In the genomic region with DNA sequence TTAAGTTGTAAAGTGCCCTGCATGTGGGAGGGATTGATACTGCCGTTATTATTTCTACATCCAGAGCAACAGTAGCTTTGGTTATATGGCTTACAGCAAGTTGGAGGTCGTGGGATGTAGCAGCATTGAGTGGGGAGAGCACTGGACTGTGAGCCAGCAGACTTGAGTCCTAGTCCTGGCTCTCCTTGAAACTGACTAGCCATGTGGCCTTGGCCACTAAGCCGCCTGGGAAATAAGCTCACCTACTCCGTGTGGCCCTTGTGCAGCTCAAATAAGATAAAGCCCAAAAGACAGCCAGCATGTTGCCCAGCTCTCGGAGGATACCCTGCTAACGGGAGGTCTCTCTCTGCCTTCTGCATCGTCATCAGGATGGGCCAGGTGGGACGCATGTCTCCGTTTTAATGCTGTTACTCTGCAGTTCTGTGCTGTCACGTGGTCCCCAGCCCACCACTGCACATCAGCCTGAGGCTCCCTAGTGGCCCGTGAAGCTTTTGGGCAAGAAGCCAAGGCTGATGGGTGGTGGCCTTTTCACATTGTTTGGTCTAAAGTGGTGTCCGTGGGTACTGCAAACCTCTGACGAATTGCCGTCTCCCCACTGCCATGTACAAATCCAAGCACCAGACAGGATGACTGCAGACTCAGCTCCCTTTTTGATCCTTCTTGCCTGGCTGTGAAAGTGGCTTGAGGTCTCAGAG, we compare ENCODE assay signal across 1 cellular context.
A peak's percentile ranks its signal among the peaks of the same experiment; 100 is the strongest.
TF ChIP-seq lines count a peak whose summit lies in the region.

No MANE protein-coding gene starts in this region.

TF ChIP-seq in K562, 482 proteins besides CTCF, POLR2A, EP300 and RAD21 (continued from another document and continues in another):
- TF ChIP-seq CREB5 (CRISPR knock-in tag; IDR thresholded peaks at IDR 0.05) (no peak), MAFF (IDR thresholded peaks at IDR 0.05; ENCODE audit: low read length) (no peak), MNT (conservative IDR thresholded peaks at IDR 0.05) (0 out of 4 replicates have a peak, but pooled peaks of 1 of the 2 experiments have one; percentile 25), BRCA1 (IDR thresholded peaks at IDR 0.05) (no peak), BRCA1 (CRISPR knock-in tag; IDR thresholded peaks at IDR 0.05) (no peak), ZBTB17 (CRISPR knock-in tag; IDR thresholded peaks at IDR 0.05) (no peak), MIER1 (IDR thresholded peaks at IDR 0.05; ENCODE audit: low read depth) (no peak), TOE1 (IDR thresholded peaks at IDR 0.05; ENCODE audit: borderline replicate concordance) (no peak), TOE1 (CRISPR knock-in tag; IDR thresholded peaks at IDR 0.05; ENCODE audit: borderline replicate concordance, low read depth) (no peak), RCOR1 (IDR thresholded peaks at IDR 0.05; ENCODE audit: borderline replicate concordance in 1 of 2, low read depth in 2 of 2, low read length in 2 of 2) (no peak), NONO (IDR thresholded peaks at IDR 0.05; ENCODE audit: low read depth in 2 of 2, low read length in 1 of 2) (no peak), CBFB (CRISPR knock-in tag; IDR thresholded peaks at IDR 0.05) (no peak), RAD51 (IDR thresholded peaks at IDR 0.05; ENCODE audit: borderline replicate concordance, low read depth) (peak; percentile 88), CUX1 (CRISPR knock-in tag; IDR thresholded peaks at IDR 0.05) (no peak), MYC (IDR thresholded peaks at IDR 0.05; ENCODE audit: low read depth, low read length) (no peak), MYC (CRISPR knock-in tag; IDR thresholded peaks at IDR 0.05; ENCODE audit: borderline replicate concordance, low read depth) (no peak), CCNT2 (IDR thresholded peaks at IDR 0.05; ENCODE audit: borderline replicate concordance, extremely low read depth, insufficient read length, low read depth, low read length) (no peak), MEIS2 (IDR thresholded peaks at IDR 0.05; ENCODE audit: partially characterized antibody) (no peak), ZNF143 (CRISPR knock-in tag; IDR thresholded peaks at IDR 0.05) (no peak), HDAC8 (tag; IDR thresholded peaks at IDR 0.05) (no peak), CXXC5 (CRISPR knock-in tag; IDR thresholded peaks at IDR 0.05) (no peak), NCOA2 (IDR thresholded peaks at IDR 0.05; ENCODE audit: partially characterized antibody in 2 of 2) (no peak), ETV6 (IDR thresholded peaks at IDR 0.05; ENCODE audit: borderline replicate concordance in 1 of 2, low read depth in 2 of 2, low read length in 1 of 2) (no peak), ETV6 (CRISPR knock-in tag; IDR thresholded peaks at IDR 0.05; ENCODE audit: borderline replicate concordance) (no peak), STAT6 (CRISPR knock-in tag; IDR thresholded peaks at IDR 0.05) (no peak), HNRNPUL1 (IDR thresholded peaks at IDR 0.05; ENCODE audit: low read length) (no peak), TARDBP (IDR thresholded peaks at IDR 0.05) (no peak), PHB (CRISPR knock-in tag; IDR thresholded peaks at IDR 0.05) (no peak), NFIC (IDR thresholded peaks at IDR 0.05) (peak; percentile 93), FOXP1 (CRISPR knock-in tag; IDR thresholded peaks at IDR 0.05) (no peak), ZBTB49 (CRISPR knock-in tag; IDR thresholded peaks at IDR 0.05; ENCODE audit: borderline replicate concordance) (no peak), JUN (IDR thresholded peaks at IDR 0.05; ENCODE audit: borderline replicate concordance, low read depth, low read length) (no peak), JUN (CRISPR knock-in tag; IDR thresholded peaks at IDR 0.05; ENCODE audit: borderline replicate concordance) (no peak), ZBTB7A (IDR thresholded peaks at IDR 0.05; ENCODE audit: borderline replicate concordance, control insufficient read depth, low read depth, low read length) (no peak), ATF7 (IDR thresholded peaks at IDR 0.05) (no peak), ZNF717 (CRISPR knock-in tag; IDR thresholded peaks at IDR 0.05) (no peak)
- TF ChIP-seq, protein P1, sequence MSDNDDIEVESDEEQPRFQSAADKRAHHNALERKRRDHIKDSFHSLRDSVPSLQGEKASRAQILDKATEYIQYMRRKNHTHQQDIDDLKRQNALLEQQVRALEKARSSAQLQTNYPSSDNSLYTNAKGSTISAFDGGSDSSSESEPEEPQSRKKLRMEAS (CRISPR knock-in tag; IDR thresholded peaks at IDR 0.05), result peak; percentile 51; the same call in 1 of the 2 replicates
- TF ChIP-seq, protein P2, sequence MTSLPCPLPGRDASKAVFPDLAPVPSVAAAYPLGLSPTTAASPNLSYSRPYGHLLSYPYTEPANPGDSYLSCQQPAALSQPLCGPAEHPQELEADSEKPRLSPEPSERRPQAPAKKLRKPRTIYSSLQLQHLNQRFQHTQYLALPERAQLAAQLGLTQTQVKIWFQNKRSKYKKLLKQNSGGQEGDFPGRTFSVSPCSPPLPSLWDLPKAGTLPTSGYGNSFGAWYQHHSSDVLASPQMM (CRISPR knock-in tag; IDR thresholded peaks at IDR 0.05), result no peak
- TF ChIP-seq, protein P3, sequence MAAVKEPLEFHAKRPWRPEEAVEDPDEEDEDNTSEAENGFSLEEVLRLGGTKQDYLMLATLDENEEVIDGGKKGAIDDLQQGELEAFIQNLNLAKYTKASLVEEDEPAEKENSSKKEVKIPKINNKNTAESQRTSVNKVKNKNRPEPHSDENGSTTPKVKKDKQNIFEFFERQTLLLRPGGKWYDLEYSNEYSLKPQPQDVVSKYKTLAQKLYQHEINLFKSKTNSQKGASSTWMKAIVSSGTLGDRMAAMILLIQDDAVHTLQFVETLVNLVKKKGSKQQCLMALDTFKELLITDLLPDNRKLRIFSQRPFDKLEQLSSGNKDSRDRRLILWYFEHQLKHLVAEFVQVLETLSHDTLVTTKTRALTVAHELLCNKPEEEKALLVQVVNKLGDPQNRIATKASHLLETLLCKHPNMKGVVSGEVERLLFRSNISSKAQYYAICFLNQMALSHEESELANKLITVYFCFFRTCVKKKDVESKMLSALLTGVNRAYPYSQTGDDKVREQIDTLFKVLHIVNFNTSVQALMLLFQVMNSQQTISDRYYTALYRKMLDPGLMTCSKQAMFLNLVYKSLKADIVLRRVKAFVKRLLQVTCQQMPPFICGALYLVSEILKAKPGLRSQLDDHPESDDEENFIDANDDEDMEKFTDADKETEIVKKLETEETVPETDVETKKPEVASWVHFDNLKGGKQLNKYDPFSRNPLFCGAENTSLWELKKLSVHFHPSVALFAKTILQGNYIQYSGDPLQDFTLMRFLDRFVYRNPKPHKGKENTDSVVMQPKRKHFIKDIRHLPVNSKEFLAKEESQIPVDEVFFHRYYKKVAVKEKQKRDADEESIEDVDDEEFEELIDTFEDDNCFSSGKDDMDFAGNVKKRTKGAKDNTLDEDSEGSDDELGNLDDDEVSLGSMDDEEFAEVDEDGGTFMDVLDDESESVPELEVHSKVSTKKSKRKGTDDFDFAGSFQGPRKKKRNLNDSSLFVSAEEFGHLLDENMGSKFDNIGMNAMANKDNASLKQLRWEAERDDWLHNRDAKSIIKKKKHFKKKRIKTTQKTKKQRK (IDR thresholded peaks at IDR 0.05; ENCODE audit: borderline replicate concordance, low read depth, low read length), result no peak
- TF ChIP-seq, protein P4, sequence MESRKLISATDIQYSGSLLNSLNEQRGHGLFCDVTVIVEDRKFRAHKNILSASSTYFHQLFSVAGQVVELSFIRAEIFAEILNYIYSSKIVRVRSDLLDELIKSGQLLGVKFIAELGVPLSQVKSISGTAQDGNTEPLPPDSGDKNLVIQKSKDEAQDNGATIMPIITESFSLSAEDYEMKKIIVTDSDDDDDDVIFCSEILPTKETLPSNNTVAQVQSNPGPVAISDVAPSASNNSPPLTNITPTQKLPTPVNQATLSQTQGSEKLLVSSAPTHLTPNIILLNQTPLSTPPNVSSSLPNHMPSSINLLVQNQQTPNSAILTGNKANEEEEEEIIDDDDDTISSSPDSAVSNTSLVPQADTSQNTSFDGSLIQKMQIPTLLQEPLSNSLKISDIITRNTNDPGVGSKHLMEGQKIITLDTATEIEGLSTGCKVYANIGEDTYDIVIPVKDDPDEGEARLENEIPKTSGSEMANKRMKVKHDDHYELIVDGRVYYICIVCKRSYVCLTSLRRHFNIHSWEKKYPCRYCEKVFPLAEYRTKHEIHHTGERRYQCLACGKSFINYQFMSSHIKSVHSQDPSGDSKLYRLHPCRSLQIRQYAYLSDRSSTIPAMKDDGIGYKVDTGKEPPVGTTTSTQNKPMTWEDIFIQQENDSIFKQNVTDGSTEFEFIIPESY (CRISPR knock-in tag; IDR thresholded peaks at IDR 0.05), result no peak
